8 cellular contexts compared by ENCODE assay signal in the genomic region with DNA sequence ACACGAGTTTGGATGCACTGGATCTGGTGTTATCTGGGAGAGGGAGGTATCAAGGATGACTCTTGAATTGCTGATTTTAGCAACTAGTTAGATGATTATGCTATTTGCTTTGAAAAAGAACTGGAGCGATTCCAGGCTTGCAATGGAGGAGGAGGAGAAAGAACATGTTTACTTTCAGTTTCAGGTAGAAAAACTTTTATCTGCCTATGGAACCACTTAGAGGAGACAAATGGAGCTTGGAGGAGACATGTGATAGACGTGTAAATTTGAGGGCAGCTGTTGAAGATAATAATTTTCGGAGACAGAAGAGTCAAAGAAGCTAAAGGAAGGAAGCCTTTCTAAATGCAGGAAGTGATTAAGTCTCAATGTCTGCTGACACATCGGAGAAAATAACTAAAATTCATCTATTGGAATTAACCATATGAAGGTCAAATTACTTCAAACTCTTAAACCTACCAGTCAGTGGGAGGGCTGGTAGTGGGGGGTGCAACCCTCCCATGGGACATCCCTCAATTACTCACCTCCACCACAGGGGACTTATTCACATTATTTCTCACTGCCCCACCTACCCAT. TPM values are rescaled to one million over a fixed set of nuclear protein-coding genes. Genes with fewer than 3 reads are reported as not detected.
DNase-seq lines count a peak whose midpoint lies in the region; ATAC-seq and TF ChIP-seq lines count a peak whose summit lies in the region.

No MANE protein-coding gene starts in this region.

- ATAC-seq in HG03442 (IDR thresholded peaks at IDR 0.05; ENCODE audit: unreplicated experiment) (peak; percentile 50), left lung (peak; percentile 27)

- H3K27me3 ChIP-seq in left lung (no peaks in the 10 kb centered on the region), tibial nerve (no peaks in the 10 kb centered on the region), WERI-Rb-1 (ENCODE audit: insufficient read depth, low read depth, severe bottlenecking) (no peaks in the 10 kb centered on the region)

- no peaks in the 10 kb centered on the region for H3K9me3 Mint-ChIP-seq in activated T-helper 1 cell treated with anti-CD3 and anti-CD28 coated beads, Interleukin-12 subunit alpha, Interleukin-12 subunit beta, Interleukin-2, Interleukin-4 antibody, amounts not matched to agents 30 ng/mL and 10 ng/mL and 1 ng/mL, durations not matched to agents 14 hours and 24 hours and 36 hours

- peak overlapping the region; percentile 52 for H3K27ac Mint-ChIP-seq in activated T-helper 1 cell treated with anti-CD3 and anti-CD28 coated beads, Interleukin-12 subunit alpha, Interleukin-12 subunit beta, Interleukin-2, Interleukin-4 antibody, amounts not matched to agents 30 ng/mL and 10 ng/mL and 1 ng/mL, durations not matched to agents 14 hours and 24 hours and 36 hours

- intact Hi-C loops in activated T-helper 1 cell treated with anti-CD3 and anti-CD28 coated beads, Interleukin-12 subunit alpha, Interleukin-12 subunit beta, Interleukin-2, Interleukin-4 antibody, amounts not matched to agents 30 ng/mL and 10 ng/mL and 1 ng/mL, durations not matched to agents 14 hours and 24 hours and 36 hours (cut with micrococcal nuclease): loop anchor here (2.0 to 5.0 kb wide), 2 partner anchors 59 to 73 kb away; no protein-coding TSS in a partner anchor
- intact Hi-C loops in left lung (cut with DNase I): no loop called here

- no peak for TF ChIP-seq EP300 in tibial nerve (IDR thresholded peaks at IDR 0.05)

- H3K36me3 ChIP-seq in left lung (no peaks in the 10 kb centered on the region), tibial nerve (no peaks in the 10 kb centered on the region), WERI-Rb-1 (no peaks in the 10 kb centered on the region)

- 31 to 35% methylated on average over 5 of the region's 5 CpGs for WGBS in tibial nerve, 2 donors

- no peak overlapping the region for H3K27ac ChIP-seq in left lung
- H3K27ac ChIP-seq in tibial nerve: no peak overlapping the region
- no peak overlapping the region for H3K27ac ChIP-seq in WERI-Rb-1

- peaks cover 12% of the 10 kb centered on the region for H3K4me1 Mint-ChIP-seq in activated T-helper 1 cell treated with anti-CD3 and anti-CD28 coated beads, Interleukin-12 subunit alpha, Interleukin-12 subunit beta, Interleukin-2, Interleukin-4 antibody, amounts not matched to agents 30 ng/mL and 10 ng/mL and 1 ng/mL, durations not matched to agents 14 hours and 24 hours and 36 hours (ENCODE audit: low read depth)

- peaks cover 0 to 10% of the 10 kb centered on the region in 2 donors for H3K4me1 ChIP-seq in left lung
- no peaks in the 10 kb centered on the region for H3K4me1 ChIP-seq in tibial nerve

- peak overlapping the region; percentile 74 for H3K4me3 Mint-ChIP-seq in activated T-helper 1 cell treated with anti-CD3 and anti-CD28 coated beads, Interleukin-12 subunit alpha, Interleukin-12 subunit beta, Interleukin-2, Interleukin-4 antibody, amounts not matched to agents 30 ng/mL and 10 ng/mL and 1 ng/mL, durations not matched to agents 14 hours and 24 hours and 36 hours

- H3K9me3 ChIP-seq in left lung (no peaks in the 10 kb centered on the region), tibial nerve (peaks cover 0 to 2% (median 0%) of the 10 kb centered on the region in 4 donors), WERI-Rb-1 (ENCODE audit: severe bottlenecking) (no peaks in the 10 kb centered on the region)

- H3K27me3 Mint-ChIP-seq in activated T-helper 1 cell treated with anti-CD3 and anti-CD28 coated beads, Interleukin-12 subunit alpha, Interleukin-12 subunit beta, Interleukin-2, Interleukin-4 antibody, amounts not matched to agents 30 ng/mL and 10 ng/mL and 1 ng/mL, durations not matched to agents 14 hours and 24 hours and 36 hours (ENCODE audit: insufficient read depth): no peaks in the 10 kb centered on the region

- no peak for TF ChIP-seq POLR2A in tibial nerve (IDR thresholded peaks at IDR 0.05)

- TF ChIP-seq CTCF in AG09309 (IDR thresholded peaks at IDR 0.05; ENCODE audit: control insufficient read depth, insufficient read depth, low read depth, low read length, missing control alignments) (no peak), left lung (IDR thresholded peaks at IDR 0.05) (no peak), tibial nerve (IDR thresholded peaks at IDR 0.05) (no peak), WERI-Rb-1 (IDR thresholded peaks at IDR 0.05; ENCODE audit: low read depth, low read length) (no peak)

- H3K36me3 Mint-ChIP-seq in activated T-helper 1 cell treated with anti-CD3 and anti-CD28 coated beads, Interleukin-12 subunit alpha, Interleukin-12 subunit beta, Interleukin-2, Interleukin-4 antibody, amounts not matched to agents 30 ng/mL and 10 ng/mL and 1 ng/mL, durations not matched to agents 14 hours and 24 hours and 36 hours (ENCODE audit: low read depth): no peaks in the 10 kb centered on the region

- no peak for DNase-seq in AG09309 (ENCODE audit: low read depth)
- no peak for DNase-seq in activated T-helper 1 cell treated with anti-CD3 and anti-CD28 coated beads, Interleukin-12 subunit alpha, Interleukin-12 subunit beta, Interleukin-2, Interleukin-4 antibody, amounts not matched to agents 30 ng/mL and 10 ng/mL and 1 ng/mL, durations not matched to agents 14 hours and 24 hours and 36 hours (ENCODE audit: low spot score)
- DNase-seq in left lung: no peak
- no peak for DNase-seq in tibial nerve (ENCODE audit: low spot score in 2 of 2)
- no peak for DNase-seq in WERI-Rb-1
- DNase-seq in cerebellar nuclear complex (lab: John Stamatoyannopoulos, UW): no peak
- DNase-seq in SW480 (ENCODE audit: low spot score): no peak

- peak overlapping the region; percentile 22 for H3K4me3 ChIP-seq in AG09309 (ENCODE audit: control insufficient read depth, low read depth, low read length)
- H3K4me3 ChIP-seq in left lung: peak overlapping the region; percentile 18 to 24
- H3K4me3 ChIP-seq in tibial nerve: peak overlapping the region; percentile 15 to 37 (median 32)
- H3K4me3 ChIP-seq in WERI-Rb-1 (ENCODE audit: low read depth, low read length): no peak overlapping the region

RNA-seq across cellular contexts. Expression of a gene that starts 56.4 kb away (rescaled TPM):
- total RNA-seq in activated T-helper 1 cell treated with anti-CD3 and anti-CD28 coated beads, Interleukin-12 subunit alpha, Interleukin-12 subunit beta, Interleukin-2, Interleukin-4 antibody, amounts not matched to agents 30 ng/mL and 10 ng/mL and 1 ng/mL, durations not matched to agents 14 hours and 24 hours and 36 hours: 5.3 and 6.0 TPM in 2 replicates
- 10 to 100 TPM; 27.3 to 32.4 TPM for total RNA-seq in left lung
- 10 to 100 TPM; 29.4 to 78.5 (median 35.5) TPM for total RNA-seq in tibial nerve
